ENCODE assay signal across 1 cellular context in genomic region chr19:639251-640155, GRCh38.
TF ChIP-seq lines count a peak whose summit lies in the region.

TSS of gene FGF22 (plus strand) at chr19:639879. CDS start at chr19:639926, 47 bp downstream.

TF ChIP-seq in K562, 482 proteins besides CTCF, POLR2A, EP300 and RAD21 (continued from another document):
- TF ChIP-seq, protein P1, sequence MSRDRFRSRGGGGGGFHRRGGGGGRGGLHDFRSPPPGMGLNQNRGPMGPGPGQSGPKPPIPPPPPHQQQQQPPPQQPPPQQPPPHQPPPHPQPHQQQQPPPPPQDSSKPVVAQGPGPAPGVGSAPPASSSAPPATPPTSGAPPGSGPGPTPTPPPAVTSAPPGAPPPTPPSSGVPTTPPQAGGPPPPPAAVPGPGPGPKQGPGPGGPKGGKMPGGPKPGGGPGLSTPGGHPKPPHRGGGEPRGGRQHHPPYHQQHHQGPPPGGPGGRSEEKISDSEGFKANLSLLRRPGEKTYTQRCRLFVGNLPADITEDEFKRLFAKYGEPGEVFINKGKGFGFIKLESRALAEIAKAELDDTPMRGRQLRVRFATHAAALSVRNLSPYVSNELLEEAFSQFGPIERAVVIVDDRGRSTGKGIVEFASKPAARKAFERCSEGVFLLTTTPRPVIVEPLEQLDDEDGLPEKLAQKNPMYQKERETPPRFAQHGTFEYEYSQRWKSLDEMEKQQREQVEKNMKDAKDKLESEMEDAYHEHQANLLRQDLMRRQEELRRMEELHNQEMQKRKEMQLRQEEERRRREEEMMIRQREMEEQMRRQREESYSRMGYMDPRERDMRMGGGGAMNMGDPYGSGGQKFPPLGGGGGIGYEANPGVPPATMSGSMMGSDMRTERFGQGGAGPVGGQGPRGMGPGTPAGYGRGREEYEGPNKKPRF (IDR thresholded peaks at IDR 0.05; ENCODE audit: low read depth, low read length): no peak
- TF ChIP-seq HMG20B (CRISPR knock-in tag; IDR thresholded peaks at IDR 0.05) (no peak), JUN (IDR thresholded peaks at IDR 0.05; ENCODE audit: borderline replicate concordance, low read depth, low read length) (no peak), JUN (CRISPR knock-in tag; IDR thresholded peaks at IDR 0.05; ENCODE audit: borderline replicate concordance) (no peak), DIDO1 (tag; IDR thresholded peaks at IDR 0.05; ENCODE audit: low read depth) (no peak), SP2 (IDR thresholded peaks at IDR 0.05; ENCODE audit: extremely low read depth, low read depth, low read length, poor library complexity, severe bottlenecking) (peak; percentile 55)
